ENCODE assay signal across 1 cellular context in genomic region chr5:125411163-125412050, GRCh38.
TF ChIP-seq lines count a peak whose summit lies in the region.

No MANE protein-coding gene starts in this region.

TF ChIP-seq in HepG2, 621 proteins besides CTCF, POLR2A, EP300 and RAD21 (continued from another document):
- no peak for TF ChIP-seq ZNF646 (CRISPR knock-in tag; IDR thresholded peaks at IDR 0.05)
- TF ChIP-seq ZNF547 (CRISPR knock-in tag; IDR thresholded peaks at IDR 0.05), result no peak
- TF ChIP-seq CCAR2 (optimal IDR thresholded peaks at IDR 0.05; ENCODE audit: low read depth, low read length), result no peak
- TF ChIP-seq NCOA5 (CRISPR knock-in tag; IDR thresholded peaks at IDR 0.05), result no peak
- no peak for TF ChIP-seq PLRG1 (conservative IDR thresholded peaks at IDR 0.05)
- no peak for TF ChIP-seq E2F5 (CRISPR knock-in tag; conservative IDR thresholded peaks at IDR 0.05)
